In genomic region chr17:40322417-40323315, GRCh38 we compare ENCODE assay signal across 8 cellular contexts. TPM values are rescaled to one million over a fixed set of nuclear protein-coding genes. Genes with fewer than 3 reads are reported as not detected.
A peak's percentile ranks its signal among the peaks of the same experiment; 100 is the strongest.
DNase-seq lines count a peak whose midpoint lies in the region; FAIRE-seq and TF ChIP-seq lines count a peak whose summit lies in the region.

No MANE protein-coding gene starts in this region.

- H3K9me3 ChIP-seq in GM23248 (ENCODE audit: low read depth) (no peaks in the 10 kb centered on the region), mucosa of stomach (ENCODE audit: control insufficient read depth, low read length) (no peaks in the 10 kb centered on the region)

- H3K9me2 ChIP-seq in GM23248 (ENCODE audit: insufficient read depth) = no peaks in the 10 kb centered on the region

- in situ Hi-C loops in GM23248 (cut with MboI) = no loop called here

- H3K79me2 ChIP-seq in GM23248 (ENCODE audit: insufficient read depth) = peaks cover 96% of the 10 kb centered on the region

- H3K27me3 ChIP-seq in GM23248 (replicated peaks; ENCODE audit: insufficient read depth) (no peaks in the 10 kb centered on the region), mucosa of stomach (ENCODE audit: control insufficient read depth, insufficient read depth, low read length) (no peaks in the 10 kb centered on the region)

- POLR2A ChIA-PET in activated CD4-positive, alpha-beta memory T cell treated with anti-CD3 and anti-CD28 coated beads, Interleukin-2, amount 10 ng/mL, durations not matched to agents 7 days and 5 days (lab: Charles Lee) = interaction anchor here (1.0 to 6.6 kb wide), 18 partner anchors 8 to 862 kb away, joined by 3 to 68 read pairs (median 5); partner anchors contain the start of genes CDC6, CDK12, RARA and TOP2A

- H4K20me1 ChIP-seq in GM23248 (ENCODE audit: insufficient read depth) = no peaks in the 10 kb centered on the region

- peak overlapping the region; percentile 90 for H3K4me3 Mint-ChIP-seq in activated CD4-positive, alpha-beta memory T cell treated with anti-CD3 and anti-CD28 coated beads, Interleukin-2, amount 10 ng/mL, durations not matched to agents 7 days and 5 days

- H3K27me3 Mint-ChIP-seq in activated CD4-positive, alpha-beta memory T cell treated with anti-CD3 and anti-CD28 coated beads, Interleukin-2, amount 10 ng/mL, durations not matched to agents 7 days and 5 days = no peaks in the 10 kb centered on the region

- H2AFZ ChIP-seq in GM23248 = peak overlapping the region; percentile 50

- WGBS in GM23248 (ENCODE audit: low coverage in 1 of 2, low lambda C conversion rate in 2 of 2, missing lambda C conversion rate in 2 of 2), 2 experiments = 2 to 6% methylated on average over 14 to 16 of the region's 16 CpGs

- peak overlapping the region; percentile 93 for H3K27ac Mint-ChIP-seq in activated CD4-positive, alpha-beta memory T cell treated with anti-CD3 and anti-CD28 coated beads, Interleukin-2, amount 10 ng/mL, durations not matched to agents 7 days and 5 days

- FAIRE-seq in D721Med (lab: Jason Lieb, UNC) = no peak

- H3K4me3 ChIP-seq in GM23248 (peak overlapping the region; percentile 83), mucosa of stomach (ENCODE audit: low read length) (no peak overlapping the region)

- peaks cover 81% of the 10 kb centered on the region for H3K4me1 Mint-ChIP-seq in activated CD4-positive, alpha-beta memory T cell treated with anti-CD3 and anti-CD28 coated beads, Interleukin-2, amount 10 ng/mL, durations not matched to agents 7 days and 5 days

- DNase-seq in EL = peak; percentile 87
- DNase-seq in GM23248 = peak; percentile 89
- peak; percentile 74 for DNase-seq in NCI-H226
- DNase-seq in activated CD4-positive, alpha-beta memory T cell treated with anti-CD3 and anti-CD28 coated beads, Interleukin-2, amount 10 ng/mL, durations not matched to agents 7 days and 5 days = peak; percentile 90
- peak; percentile 87 for DNase-seq in effector CD8-positive, alpha-beta T cell (lab: John Stamatoyannopoulos, UW)
- peak; percentile 87 for DNase-seq in stimulated activated CD8-positive, alpha-beta memory T cell treated with anti-CD3 and anti-CD28 coated beads, Interleukin-4, amount 100 ng/mL, for 48 hours
- DNase-seq in D721Med (ENCODE audit: insufficient read length, low spot score) = no peak

- H3K9ac ChIP-seq in GM23248 (peak overlapping the region; percentile 96), mucosa of stomach (ENCODE audit: low read length) (peak overlapping the region; percentile 67)

- CTCF ChIA-PET in activated CD4-positive, alpha-beta memory T cell treated with anti-CD3 and anti-CD28 coated beads, Interleukin-2, amount 10 ng/mL, durations not matched to agents 7 days and 5 days (lab: Charles Lee) = interaction anchor here (1.5 to 2.7 kb wide), 3 partner anchors 16 to 32 kb away, joined by 5 to 11 read pairs (median 5); no protein-coding TSS in a partner anchor

- peak overlapping the region; percentile 95 for H3K27ac ChIP-seq in GM23248

- H3K36me3 ChIP-seq in GM23248 (ENCODE audit: low read depth) (no peaks in the 10 kb centered on the region), mucosa of stomach (ENCODE audit: control insufficient read depth, insufficient read depth, low read length) (no peaks in the 10 kb centered on the region)

- no peaks in the 10 kb centered on the region; the same call in 1 of the 2 replicates for H3F3A ChIP-seq in GM23248 (ENCODE audit: insufficient read depth)

- H3K4me1 ChIP-seq in GM23248 (ENCODE audit: insufficient read depth) (peaks cover 72% of the 10 kb centered on the region), mucosa of stomach (ENCODE audit: control insufficient read depth, insufficient read depth, low read length) (peaks cover 71% of the 10 kb centered on the region)

- no peak for TF ChIP-seq CTCF in D721Med (IDR thresholded peaks at IDR 0.05; ENCODE audit: insufficient read depth, missing control alignments)

- no peaks in the 10 kb centered on the region for H3K9me3 Mint-ChIP-seq in activated CD4-positive, alpha-beta memory T cell treated with anti-CD3 and anti-CD28 coated beads, Interleukin-2, amount 10 ng/mL, durations not matched to agents 7 days and 5 days

- peak overlapping the region; percentile 70 for H3K4me2 ChIP-seq in GM23248 (ENCODE audit: unreplicated experiment)

- H3K36me3 Mint-ChIP-seq in activated CD4-positive, alpha-beta memory T cell treated with anti-CD3 and anti-CD28 coated beads, Interleukin-2, amount 10 ng/mL, durations not matched to agents 7 days and 5 days (ENCODE audit: low read depth) = peaks cover 47% of the 10 kb centered on the region

RNA-seq across cellular contexts. Expression of gene RARA, which starts 13.7 kb away (rescaled TPM):
- 32.2 and 38.9 TPM in 2 replicates for total RNA-seq in GM23248 (2014; rRNA removed; shearing (Covaris generic))
- polyA plus RNA-seq in GM23248 (2016; fragmentation: Nextera tagmentation; extraction: Ambion mirVana) = 23.7 and 24.5 TPM in 2 replicates
- total RNA-seq in activated CD4-positive, alpha-beta memory T cell treated with anti-CD3 and anti-CD28 coated beads, Interleukin-2, amount 10 ng/mL, durations not matched to agents 7 days and 5 days = 10 to 100 TPM; 65.2 to 65.5 TPM

RNA-seq across cellular contexts. Expression of gene CDC6, which starts 35.0 kb away (rescaled TPM):
- total RNA-seq in GM23248 (2014; rRNA removed; shearing (Covaris generic)) = 12.4 and 13.4 TPM in 2 replicates
- 8.8 and 9.8 TPM in 2 replicates for polyA plus RNA-seq in GM23248 (2016; fragmentation: Nextera tagmentation; extraction: Ambion mirVana)
- 10 to 100 TPM; 67.5 to 69.9 TPM for total RNA-seq in activated CD4-positive, alpha-beta memory T cell treated with anti-CD3 and anti-CD28 coated beads, Interleukin-2, amount 10 ng/mL, durations not matched to agents 7 days and 5 days

RNA-seq across cellular contexts. Expression of gene GJD3, which starts 41.9 kb away (rescaled TPM):
- total RNA-seq in GM23248 (2014; rRNA removed; shearing (Covaris generic)) = 1.2 TPM in 1 of 2 replicates, not detected in the other
- 1.3 and 2.0 TPM in 2 replicates for polyA plus RNA-seq in GM23248 (2016; fragmentation: Nextera tagmentation; extraction: Ambion mirVana)
- total RNA-seq in activated CD4-positive, alpha-beta memory T cell treated with anti-CD3 and anti-CD28 coated beads, Interleukin-2, amount 10 ng/mL, durations not matched to agents 7 days and 5 days = not detected
